ENCODE assay signal across 13 cellular contexts in the genomic region with DNA sequence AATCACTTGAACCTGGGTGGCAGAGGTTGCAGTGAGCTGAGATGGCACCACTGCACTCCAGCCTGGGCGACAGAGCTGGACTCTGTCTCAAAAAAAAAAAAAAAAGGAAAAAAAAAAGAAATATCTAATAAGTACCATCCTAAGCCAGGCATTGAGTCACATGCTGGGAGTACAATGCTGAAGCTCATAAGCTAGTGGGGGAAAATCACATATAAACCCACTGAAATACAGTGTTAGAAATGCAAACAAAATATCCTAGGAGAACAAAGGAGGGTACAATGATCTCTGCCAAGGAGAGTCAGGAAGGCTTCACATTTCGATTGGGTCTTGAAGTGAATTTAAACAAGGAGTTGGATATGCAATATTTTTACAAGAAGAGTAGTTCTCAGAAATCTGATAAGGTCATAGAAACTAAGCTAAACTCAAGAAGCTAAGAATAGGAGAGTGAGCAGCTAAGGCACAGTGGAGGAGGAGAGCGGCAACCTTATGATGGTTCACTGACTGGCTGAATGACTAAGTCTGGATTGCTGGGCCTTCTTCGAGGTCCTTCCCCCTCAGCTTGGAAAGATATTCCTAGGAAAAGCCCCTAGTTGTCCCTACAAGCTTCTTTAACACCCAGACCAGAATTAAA.
A peak's percentile ranks its signal among the peaks of the same experiment; 100 is the strongest.
DNase-seq lines count a peak whose midpoint lies in the region; ATAC-seq lines count a peak whose summit lies in the region.
"Had no signal": no experiment of that assay in that cellular context is flagged by ENCODE, and none has a peak within 500 bp of the region (broad histone marks: within the 10 kb centered on the region; RNA-seq: fewer than 3 reads in every experiment).

No MANE protein-coding gene starts in this region.

- H3K4me1 Mint-ChIP-seq in activated naive CD8-positive, alpha-beta T cell treated with anti-CD3 and anti-CD28 coated beads, Interleukin-2, amount 10 ng/mL, durations not matched to agents 7 days and 5 days = peaks cover 6% of the 10 kb centered on the region
- peaks cover 1% of the 10 kb centered on the region for H3K4me1 Mint-ChIP-seq in activated naive CD8-positive, alpha-beta T cell treated with anti-CD3 and anti-CD28 coated beads for 36 hours

- peak overlapping the region; percentile 39 for H3K27ac Mint-ChIP-seq in activated naive CD8-positive, alpha-beta T cell treated with anti-CD3 and anti-CD28 coated beads, Interleukin-2, amount 10 ng/mL, durations not matched to agents 7 days and 5 days
- H3K27ac Mint-ChIP-seq in activated naive CD8-positive, alpha-beta T cell treated with anti-CD3 and anti-CD28 coated beads for 36 hours = no peak overlapping the region

- no peaks in the 10 kb centered on the region for H3K27me3 ChIP-seq in layer of hippocampus (ENCODE audit: control insufficient read depth, insufficient read depth, low read length)

- peaks cover 9% of the 10 kb centered on the region for H3K36me3 Mint-ChIP-seq in activated naive CD8-positive, alpha-beta T cell treated with anti-CD3 and anti-CD28 coated beads, Interleukin-2, amount 10 ng/mL, durations not matched to agents 7 days and 5 days
- H3K36me3 Mint-ChIP-seq in activated naive CD8-positive, alpha-beta T cell treated with anti-CD3 and anti-CD28 coated beads for 36 hours = peaks cover 5% of the 10 kb centered on the region

- no peak for DNase-seq in activated naive CD8-positive, alpha-beta T cell treated with anti-CD3 and anti-CD28 coated beads, Interleukin-2, amount 10 ng/mL, durations not matched to agents 7 days and 5 days
- DNase-seq in activated naive CD8-positive, alpha-beta T cell treated with anti-CD3 and anti-CD28 coated beads for 36 hours = no peak
- no peak for DNase-seq in middle frontal gyrus (ENCODE audit: extremely low spot score, low spot score)
- DNase-seq in iPS-NIHi7 (ENCODE audit: extremely low spot score) = no peak
- DNase-seq in NCI-H146 treated with DMSO at 0.1 percent for 48 hours (lab: John Stamatoyannopoulos, UW; ENCODE audit: unreplicated experiment) = no peak
- no peak for DNase-seq in SK-N-DZ (ENCODE audit: low spot score)
- DNase-seq: activated CD8-positive, alpha-beta memory T cell treated with anti-CD3 and anti-CD28 coated beads, Interleukin-2, amount 50 U/mL, for 4 hours; AML-193; GOT3; NCI-H2171 treated with DMSO at 0.1 percent for 48 hours had no signal

- ATAC-seq in activated naive CD8-positive, alpha-beta T cell treated with anti-CD3 and anti-CD28 coated beads, Interleukin-2, amount 10 ng/mL, durations not matched to agents 7 days and 5 days (ENCODE audit: low read depth) = peak; percentile 50

- H3K9me3 Mint-ChIP-seq in activated naive CD8-positive, alpha-beta T cell treated with anti-CD3 and anti-CD28 coated beads, Interleukin-2, amount 10 ng/mL, durations not matched to agents 7 days and 5 days = no peaks in the 10 kb centered on the region
- no peaks in the 10 kb centered on the region for H3K9me3 Mint-ChIP-seq in activated naive CD8-positive, alpha-beta T cell treated with anti-CD3 and anti-CD28 coated beads for 36 hours
- H3K9me3 Mint-ChIP-seq: brain had no signal

- H3K27ac ChIP-seq in angular gyrus (ENCODE audit: low read depth, low read length) (peak overlapping the region; percentile 48), layer of hippocampus (ENCODE audit: low read depth, low read length) (peak overlapping the region; percentile 2)

- H3K27me3 Mint-ChIP-seq in activated naive CD8-positive, alpha-beta T cell treated with anti-CD3 and anti-CD28 coated beads, Interleukin-2, amount 10 ng/mL, durations not matched to agents 7 days and 5 days = no peaks in the 10 kb centered on the region
- no peaks in the 10 kb centered on the region for H3K27me3 Mint-ChIP-seq in activated naive CD8-positive, alpha-beta T cell treated with anti-CD3 and anti-CD28 coated beads for 36 hours
- H3K27me3 Mint-ChIP-seq: brain had no signal

- POLR2A ChIA-PET in activated naive CD8-positive, alpha-beta T cell treated with anti-CD3 and anti-CD28 coated beads, Interleukin-2, amount 10 ng/mL, durations not matched to agents 7 days and 5 days (lab: Charles Lee) = no interaction called here

- peak overlapping the region; percentile 6 for H3K4me3 Mint-ChIP-seq in activated naive CD8-positive, alpha-beta T cell treated with anti-CD3 and anti-CD28 coated beads, Interleukin-2, amount 10 ng/mL, durations not matched to agents 7 days and 5 days
- H3K4me3 Mint-ChIP-seq in activated naive CD8-positive, alpha-beta T cell treated with anti-CD3 and anti-CD28 coated beads for 36 hours = no peak overlapping the region
- H3K4me3 Mint-ChIP-seq: brain had no signal
